1 cellular context compared by ENCODE assay signal in genomic region chr1:165828581-165829329, GRCh38.
A peak's percentile ranks its signal among the peaks of the same experiment; 100 is the strongest.
TF ChIP-seq lines count a peak whose summit lies in the region.

No MANE protein-coding gene starts in this region.

TF ChIP-seq in GM12878, 131 proteins besides CTCF, POLR2A, EP300 and RAD21:
- TF ChIP-seq RELB (IDR thresholded peaks at IDR 0.05; ENCODE audit: low read depth) (peak; percentile 50; the same call in 1 of the 2 replicates), EED (IDR thresholded peaks at IDR 0.05; ENCODE audit: low read depth) (peak; percentile 61), YY1 (IDR thresholded peaks at IDR 0.05; ENCODE audit: low read depth, low read length) (peak; percentile 88), PBX3 (IDR thresholded peaks at IDR 0.05; ENCODE audit: insufficient replicate concordance, low read depth, low read length) (no peak), CHD2 (IDR thresholded peaks at IDR 0.05; ENCODE audit: borderline replicate concordance, low read depth, low read length) (peak; percentile 34; the same call in 1 of the 2 replicates), JUND (IDR thresholded peaks at IDR 0.05; ENCODE audit: low read depth, low read length) (no peak), MXI1 (IDR thresholded peaks at IDR 0.05; ENCODE audit: low read depth, low read length) (0 out of 2 replicates have a peak, but pooled peaks have one; percentile 18), MLLT1 (IDR thresholded peaks at IDR 0.05) (peak; percentile 46; the same call in 1 of the 2 replicates), CBFB (IDR thresholded peaks at IDR 0.05; ENCODE audit: low read depth) (peak; percentile 38; the same call in 1 of the 2 replicates), TCF3 (IDR thresholded peaks at IDR 0.05; ENCODE audit: borderline replicate concordance, insufficient read depth, low read depth, low read length) (0 out of 2 replicates have a peak, but pooled peaks have one; percentile 19), POLR2AphosphoS5 (IDR thresholded peaks at IDR 0.05; ENCODE audit: low read length) (peak; percentile 67), NFIC (IDR thresholded peaks at IDR 0.05; ENCODE audit: low read depth, low read length) (0 out of 2 replicates have a peak, but pooled peaks have one; percentile 32), IRF4 (IDR thresholded peaks at IDR 0.05; ENCODE audit: low read depth, low read length) (no peak), TCF12 (IDR thresholded peaks at IDR 0.05; ENCODE audit: low read depth, low read length) (no peak), ZNF687 (IDR thresholded peaks at IDR 0.05) (0 out of 2 replicates have a peak, but pooled peaks have one; percentile 35), CEBPZ (IDR thresholded peaks at IDR 0.05; ENCODE audit: low read depth, low read length) (no peak), IKZF2 (IDR thresholded peaks at IDR 0.05) (peak; percentile 40 to 59; a peak in 2 of 4 replicates), NFYA (IDR thresholded peaks at IDR 0.05; ENCODE audit: borderline replicate concordance, low read depth, low read length) (no peak), RAD51 (IDR thresholded peaks at IDR 0.05) (no peak), NBN (IDR thresholded peaks at IDR 0.05) (0 out of 2 replicates have a peak, but pooled peaks have one; percentile 40), TAF1 (IDR thresholded peaks at IDR 0.05; ENCODE audit: borderline replicate concordance, low read depth, low read length) (peak; percentile 64; the same call in 1 of the 2 replicates), HDGF (IDR thresholded peaks at IDR 0.05) (peak; percentile 36; the same call in 1 of the 2 replicates)
TF ChIP-seq in GM12878: peak in this region for 15.
